Comparison of ENCODE assay signal across 10 cellular contexts in genomic region chr9:33143241-33143642, GRCh38. TPM values are rescaled to one million over a fixed set of nuclear protein-coding genes. Genes with fewer than 3 reads are reported as not detected.
DNase-seq lines count a peak whose midpoint lies in the region; ATAC-seq and TF ChIP-seq lines count a peak whose summit lies in the region.
"Had no signal": no experiment of that assay in that cellular context is flagged by ENCODE, and none has a peak within 500 bp of the region (broad histone marks: within the 10 kb centered on the region; RNA-seq: fewer than 3 reads in every experiment).

No MANE protein-coding gene starts in this region.

- DNase-seq in CD4-positive, alpha-beta T cell = no peak
- DNase-seq in astrocyte of the spinal cord (ENCODE audit: low read depth, low spot score) (peak; percentile 64), OCI-M1 (lab: John Stamatoyannopoulos, UW) (no peak), COLO829 (ENCODE audit: low spot score) (no peak), NK-92 (lab: John Stamatoyannopoulos, UW; ENCODE audit: unreplicated experiment) (no peak), RPMI8226 (no peak)
- DNase-seq: cortex of kidney, T-helper 9 cell had no signal

- in situ Hi-C loops in astrocyte of the spinal cord (cut with HindIII; ENCODE audit: low sequenced_read_pairs) = no loop called here

- peaks cover 5% of the 10 kb centered on the region for H3K36me3 Mint-ChIP-seq in CD4-positive, alpha-beta T cell (ENCODE audit: low read depth)
- H3K36me3 Mint-ChIP-seq in nephron (ENCODE audit: low read depth) = peaks cover 4% of the 10 kb centered on the region

- no peak for ATAC-seq in CD4-positive, alpha-beta T cell (ENCODE audit: poor library complexity)
- peak; percentile 19 for ATAC-seq in HG02610 (IDR thresholded peaks at IDR 0.05; ENCODE audit: unreplicated experiment)

- peak overlapping the region; percentile 85 for H3K27ac Mint-ChIP-seq in CD4-positive, alpha-beta T cell
- peak overlapping the region; percentile 89 to 97 (median 90) for H3K27ac Mint-ChIP-seq in nephron

- H3K4me1 Mint-ChIP-seq in CD4-positive, alpha-beta T cell (ENCODE audit: low read depth) = peaks cover 87% of the 10 kb centered on the region
- H3K4me1 Mint-ChIP-seq in nephron = peaks cover 55% of the 10 kb centered on the region

- no peaks in the 10 kb centered on the region for H3K27me3 Mint-ChIP-seq in CD4-positive, alpha-beta T cell
- no peaks in the 10 kb centered on the region for H3K27me3 Mint-ChIP-seq in nephron (ENCODE audit: low read depth)

- CTCF ChIA-PET in CD4-positive, alpha-beta T cell (lab: Charles Lee) = no interaction called here

- TF ChIP-seq CTCF in CD4-positive, alpha-beta T cell (IDR thresholded peaks at IDR 0.05) = no peak
- TF ChIP-seq CTCF in astrocyte of the spinal cord (IDR thresholded peaks at IDR 0.05; ENCODE audit: low read depth, low read length) (no peak), nephron (IDR thresholded peaks at IDR 0.05; ENCODE audit: unreplicated experiment in 3 of 3) (no peak)

- H3K9me3 Mint-ChIP-seq in CD4-positive, alpha-beta T cell = no peaks in the 10 kb centered on the region
- no peaks in the 10 kb centered on the region for H3K9me3 Mint-ChIP-seq in nephron

- intact Hi-C loops in CD4-positive, alpha-beta T cell (cut with DNase I, micrococcal nuclease) = loop anchor here in 1 of 2 experiments (2.0 kb wide), 1 partner anchor 16 kb away; no protein-coding TSS in a partner anchor

- H3K4me3 Mint-ChIP-seq in CD4-positive, alpha-beta T cell = peak overlapping the region; percentile 72
- H3K4me3 Mint-ChIP-seq in nephron = peak overlapping the region in 2 of 3 experiments; percentile 33

- no peaks in the 10 kb centered on the region for H3K9me3 ChIP-seq in CD4-positive, alpha-beta T cell (ENCODE audit: control insufficient read depth, low read length)

- no peak overlapping the region for H3K4me3 ChIP-seq in astrocyte of the spinal cord (ENCODE audit: low read depth, low read length)

- POLR2A ChIA-PET in CD4-positive, alpha-beta T cell (lab: Charles Lee) = interaction anchor here (0.9 to 5.2 kb wide), 5 partner anchors 8 to 118 kb away, joined by 3 to 40 read pairs (median 3); partner anchors contain the start of genes B4GALT1 and DNAJA1

- peak overlapping the region; percentile 16 for H3K27ac ChIP-seq in CD4-positive, alpha-beta T cell (ENCODE audit: low read depth, low read length)

- no peaks in the 10 kb centered on the region for H3K27me3 ChIP-seq in CD4-positive, alpha-beta T cell (ENCODE audit: control insufficient read depth, insufficient read depth, low read length)

RNA-seq across cellular contexts. Expression of gene B4GALT1, which starts 23.9 kb away (rescaled TPM):
- 10 to 100 TPM; 74.7 to 77.0 TPM for total RNA-seq in CD4-positive, alpha-beta T cell
